26 cellular contexts compared by ENCODE assay signal in the genomic region with DNA sequence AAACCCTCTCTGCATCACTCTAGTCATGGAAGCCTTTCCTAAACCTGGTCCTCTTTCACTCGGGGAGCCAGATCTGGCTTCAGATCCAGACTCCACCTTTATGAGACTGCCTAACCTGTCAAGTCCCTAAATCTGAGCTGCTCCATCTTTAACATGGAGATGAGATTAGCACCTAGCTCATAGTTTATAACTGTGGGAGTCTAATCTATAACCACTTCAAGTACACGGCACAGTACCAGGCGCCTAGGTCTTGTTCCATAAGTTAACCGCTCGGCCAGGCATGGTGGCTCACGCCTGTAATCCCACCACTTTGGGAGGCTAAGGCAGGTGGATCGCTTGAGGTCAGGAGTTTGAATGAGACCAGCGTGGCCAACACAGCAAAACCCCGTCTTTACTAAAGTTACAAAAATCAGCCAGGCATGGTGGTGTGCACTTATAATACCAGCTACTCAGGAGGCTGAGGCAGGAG. TPM values are rescaled to one million over a fixed set of nuclear protein-coding genes. Genes with fewer than 3 reads are reported as not detected.
DNase-seq lines count a peak whose midpoint lies in the region; ATAC-seq, FAIRE-seq and TF ChIP-seq lines count a peak whose summit lies in the region.
"Had no signal": no experiment of that assay in that cellular context is flagged by ENCODE, and none has a peak within 500 bp of the region (broad histone marks: within the 10 kb centered on the region; RNA-seq: fewer than 3 reads in every experiment).

No MANE protein-coding gene starts in this region.

- peaks cover 37% of the 10 kb centered on the region for H3K4me1 Mint-ChIP-seq in endodermal cell
- H3K4me1 Mint-ChIP-seq in naive thymus-derived CD8-positive, alpha-beta T cell = peaks cover 0 to 2% (median 0%) of the 10 kb centered on the region in 4 donors
- H3K4me1 Mint-ChIP-seq in MCF 10A (ENCODE audit: insufficient read depth, unreplicated experiment) = no peaks in the 10 kb centered on the region
- H3K4me1 Mint-ChIP-seq in progenitor cell of endocrine pancreas (ENCODE audit: low read depth) = peaks cover 24% of the 10 kb centered on the region
- H3K4me1 Mint-ChIP-seq: memory B cell had no signal

- no peak; a peak in 1 of 5 replicates for TF ChIP-seq RAD21 in A549 (conservative IDR thresholded peaks at IDR 0.05 in 1 of 2, IDR thresholded peaks at IDR 0.05 in 1 of 2)

- 86% methylated on average over 9 of the region's 9 CpGs for whole genome bisulfite sequencing in A549 (ENCODE audit: missing lambda C conversion rate)
- WGBS in endodermal cell (ENCODE audit: insufficient coverage in 1 of 2, insufficient read length in 1 of 2), 2 experiments = 89 to 96% methylated on average over 9 of the region's 9 CpGs

- ATAC-seq in A549 = peak; percentile 11 to 14
- no peak for ATAC-seq in naive thymus-derived CD8-positive, alpha-beta T cell
- ATAC-seq: activated naive CD8-positive, alpha-beta T cell treated with anti-CD3 and anti-CD28 coated beads, Interleukin-2, amount 50 U/mL, for 24 hours; HCT116 had no signal

- H3F3A ChIP-seq in PC-9 (ENCODE audit: insufficient read depth, low read depth) = peaks cover 48% of the 10 kb centered on the region

- DNase-seq in A549 (ENCODE audit: low read depth in 1 of 2, low spot score in 1 of 2) = peak in 1 of 2 experiments; percentile 48
- no peak for DNase-seq in PC-9
- DNase-seq in endodermal cell = no peak
- DNase-seq in naive thymus-derived CD8-positive, alpha-beta T cell = no peak
- DNase-seq in MCF 10A (ENCODE audit: unreplicated experiment) = no peak
- no peak for DNase-seq in T-helper 2 cell
- no peak for DNase-seq in progenitor cell of endocrine pancreas (ENCODE audit: low spot score, unreplicated experiment)
- DNase-seq: activated CD4-positive, alpha-beta T cell treated with anti-CD3 and anti-CD28 coated beads, Interleukin-2, amount 50 U/mL, for 1 hour; activated CD8-positive, alpha-beta memory T cell treated with anti-CD3 and anti-CD28 coated beads, Interleukin-2, amount 50 U/mL, for 48 hours; activated effector memory CD4-positive, alpha-beta T cell treated with Interleukin-2 at 50 U/mL for 16 hours; activated naive CD8-positive, alpha-beta T cell treated with anti-CD3 and anti-CD28 coated beads, Interleukin-2, amount 50 U/mL, for 24 hours; Caco-2; dorsolateral prefrontal cortex; foreskin melanocyte; natural killer cell; NCI-H774; SHP77 treated with DMSO at 0.1 percent for 48 hours; stimulated activated CD4-positive, alpha-beta T cell treated with anti-CD3 and anti-CD28 coated beads, Interleukin-2, amount 100 ng/mL, for 48 hours; upper lobe of left lung had no signal

- no peaks in the 10 kb centered on the region for H3K9me3 ChIP-seq in A549
- no peaks in the 10 kb centered on the region for H3K9me3 ChIP-seq in PC-9 (ENCODE audit: insufficient read depth, low read depth)
- no peaks in the 10 kb centered on the region for H3K9me3 ChIP-seq in endodermal cell (ENCODE audit: control insufficient read depth, low read length)
- H3K9me3 ChIP-seq in muscle layer of colon (ENCODE audit: low read length) = no peaks in the 10 kb centered on the region
- H3K9me3 ChIP-seq: Caco-2, prostate gland, upper lobe of left lung had no signal

- H3K36me3 Mint-ChIP-seq in endodermal cell (ENCODE audit: low read depth) (peaks cover 23% of the 10 kb centered on the region), MCF 10A (ENCODE audit: insufficient read depth, unreplicated experiment) (peaks cover 25% of the 10 kb centered on the region), progenitor cell of endocrine pancreas (ENCODE audit: insufficient read depth) (peaks cover 12% of the 10 kb centered on the region)
- peaks cover 6 to 18% (median 18%) of the 10 kb centered on the region in 3 donors for H3K36me3 Mint-ChIP-seq in naive thymus-derived CD8-positive, alpha-beta T cell

- no peak overlapping the region for H3K9ac ChIP-seq in endodermal cell (ENCODE audit: extremely low read depth, low read length, poor library complexity, severe bottlenecking)
- no peak overlapping the region for H3K9ac ChIP-seq in muscle layer of colon (ENCODE audit: low read length)

- no peaks in the 10 kb centered on the region; the same call in 1 of the 2 replicates for H4K20me1 ChIP-seq in PC-9 (ENCODE audit: insufficient read depth)

- TF ChIP-seq POLR2A in A549 (IDR thresholded peaks at IDR 0.05; ENCODE audit: low read length) = no peak

- FAIRE-seq in A549 (lab: Jason Lieb, UNC) = no peak
- FAIRE-seq: bronchial epithelial cell, small intestine had no signal

- H3K27ac ChIP-seq in A549 = peak overlapping the region; percentile 3 to 51; a peak in 4 of 6 replicates
- no peak overlapping the region for H3K27ac ChIP-seq in PC-9
- H3K27ac ChIP-seq in endodermal cell (ENCODE audit: low read depth, low read length) = no peak overlapping the region
- peak overlapping the region; percentile 56 for H3K27ac ChIP-seq in muscle layer of colon (ENCODE audit: low read depth, low read length)
- H3K27ac ChIP-seq: prostate gland, upper lobe of left lung had no signal

- H3K4me3 ChIP-seq in A549 = no peak overlapping the region
- H3K4me3 ChIP-seq in PC-9 = no peak overlapping the region
- H3K4me3 ChIP-seq in endodermal cell (ENCODE audit: low read length) = no peak overlapping the region
- H3K4me3 ChIP-seq in muscle layer of colon (ENCODE audit: low read depth in 1 of 2, low read length in 2 of 2) = no peak overlapping the region
- H3K4me3 ChIP-seq: dorsolateral prefrontal cortex, prostate gland, upper lobe of left lung had no signal

- H3K4me3 Mint-ChIP-seq in endodermal cell = no peak overlapping the region
- no peak overlapping the region for H3K4me3 Mint-ChIP-seq in naive thymus-derived CD8-positive, alpha-beta T cell
- H3K4me3 Mint-ChIP-seq in MCF 10A (ENCODE audit: unreplicated experiment) = no peak overlapping the region
- H3K4me3 Mint-ChIP-seq in progenitor cell of endocrine pancreas (ENCODE audit: low read depth) = no peak overlapping the region
- H3K4me3 Mint-ChIP-seq: activated naive CD8-positive, alpha-beta T cell treated with anti-CD3 and anti-CD28 coated beads, Interleukin-2, amount 50 U/mL, for 24 hours; memory B cell; natural killer cell; stimulated activated naive CD8-positive, alpha-beta T cell treated with anti-CD3 and anti-CD28 coated beads, Interleukin-15, Interleukin-2, amounts not matched to agents 100 ng/mL and 50 ng/mL, for 24 hours had no signal

- H2AFZ ChIP-seq in PC-9 = no peak overlapping the region

- no peaks in the 10 kb centered on the region for H3K9me2 ChIP-seq in PC-9 (ENCODE audit: insufficient read depth)

- H3K36me3 ChIP-seq in PC-9 (ENCODE audit: low read depth) = peaks cover 11% of the 10 kb centered on the region; the same call in 1 of the 2 replicates
- H3K36me3 ChIP-seq in endodermal cell (ENCODE audit: control insufficient read depth, insufficient read depth, low read length) = peaks cover 37% of the 10 kb centered on the region
- peaks cover 37% of the 10 kb centered on the region for H3K36me3 ChIP-seq in muscle layer of colon (ENCODE audit: insufficient read depth, low read length)

- H3K27me3 ChIP-seq in PC-9 (ENCODE audit: insufficient read depth, low read depth) = no peaks in the 10 kb centered on the region
- H3K27me3 ChIP-seq in endodermal cell (ENCODE audit: control insufficient read depth, insufficient read depth, low read length, poor library complexity, severe bottlenecking) = no peaks in the 10 kb centered on the region
- no peaks in the 10 kb centered on the region for H3K27me3 ChIP-seq in muscle layer of colon (ENCODE audit: control insufficient read depth in 1 of 2, insufficient read depth in 2 of 2, low read length in 2 of 2)
- H3K27me3 ChIP-seq: dorsolateral prefrontal cortex, upper lobe of left lung had no signal

- H3K4me2 ChIP-seq in A549 (no peak overlapping the region), PC-9 (no peak overlapping the region)

- intact Hi-C loops in PC-9 (cut with micrococcal nuclease; ENCODE audit: unreplicated experiment) (no loop called here), MCF 10A (cut with micrococcal nuclease) (no loop called here)

- H3K4me1 ChIP-seq in A549 (peaks cover 56% of the 10 kb centered on the region), PC-9 (replicated peaks; ENCODE audit: insufficient read depth) (no peaks in the 10 kb centered on the region), endodermal cell (ENCODE audit: control insufficient read depth, insufficient read depth, low read length) (peaks cover 10% of the 10 kb centered on the region), muscle layer of colon (ENCODE audit: insufficient read depth, low read length) (peaks cover 58% of the 10 kb centered on the region)
- H3K4me1 ChIP-seq: prostate gland had no signal

- CTCF ChIA-PET in A549 (lab: Yijun Ruan, JAX) (interaction anchor here (0.6 to 50.6 kb wide), 4 partner anchors 6 to 225 kb away, joined by 3 to 1136 read pairs (median 570); a partner anchor contains a TSS), PC-9 (lab: Charles Lee) (interaction anchor here (0.6 kb wide), 1 partner anchor 152 kb away, joined by 3 read pairs; no protein-coding TSS in a partner anchor), MCF 10A (lab: Yijun Ruan, JAX) (interaction anchor here (0.8 to 0.9 kb wide), 2 partner anchors 16 to 293 kb away, joined by 4 to 6 read pairs; no protein-coding TSS in a partner anchor)

- TF ChIP-seq CTCF in A549 (IDR thresholded peaks at IDR 0.05) (no peak), PC-9 (conservative IDR thresholded peaks at IDR 0.05) (no peak), endodermal cell (conservative IDR thresholded peaks at IDR 0.05) (no peak), MCF 10A (IDR thresholded peaks at IDR 0.05; ENCODE audit: unreplicated experiment) (no peak), progenitor cell of endocrine pancreas (IDR thresholded peaks at IDR 0.05; ENCODE audit: unreplicated experiment) (no peak)

- H3K27me3 Mint-ChIP-seq in endodermal cell (ENCODE audit: insufficient read depth) = no peaks in the 10 kb centered on the region
- H3K27me3 Mint-ChIP-seq in naive thymus-derived CD8-positive, alpha-beta T cell = peaks cover 0 to 4% (median 2%) of the 10 kb centered on the region in 5 donors
- no peaks in the 10 kb centered on the region for H3K27me3 Mint-ChIP-seq in MCF 10A (ENCODE audit: insufficient read depth, unreplicated experiment)
- H3K27me3 Mint-ChIP-seq in progenitor cell of endocrine pancreas = peaks cover 9% of the 10 kb centered on the region
- H3K27me3 Mint-ChIP-seq: activated naive CD8-positive, alpha-beta T cell treated with anti-CD3 and anti-CD28 coated beads, Interleukin-2, amount 50 U/mL, for 24 hours; stimulated activated naive CD8-positive, alpha-beta T cell treated with anti-CD3 and anti-CD28 coated beads, Interleukin-15, Interleukin-2, amounts not matched to agents 100 ng/mL and 50 ng/mL, for 24 hours had no signal

- H3K27ac Mint-ChIP-seq in endodermal cell (peak overlapping the region; percentile 18), MCF 10A (ENCODE audit: low read depth, unreplicated experiment) (no peak overlapping the region), progenitor cell of endocrine pancreas (no peak overlapping the region)
- H3K27ac Mint-ChIP-seq in naive thymus-derived CD8-positive, alpha-beta T cell = no peak overlapping the region
- H3K27ac Mint-ChIP-seq: activated naive CD8-positive, alpha-beta T cell treated with anti-CD3 and anti-CD28 coated beads, Interleukin-2, amount 50 U/mL, for 24 hours; memory B cell; natural killer cell; stimulated activated naive CD8-positive, alpha-beta T cell treated with anti-CD3 and anti-CD28 coated beads, Interleukin-15, Interleukin-2, amounts not matched to agents 100 ng/mL and 50 ng/mL, for 24 hours had no signal

- TF ChIP-seq EP300 in A549 (IDR thresholded peaks at IDR 0.05) = no peak

- POLR2A ChIA-PET in A549 (lab: Yijun Ruan, JAX) = interaction anchor here (1.0 to 2.9 kb wide), 4 partner anchors 15 to 31 kb away, joined by 3 to 11 read pairs (median 4); a partner anchor contains a TSS
- POLR2A ChIA-PET in PC-9 (lab: Charles Lee; ENCODE audit: unreplicated experiment) = no interaction called here
- POLR2A ChIA-PET in naive thymus-derived CD8-positive, alpha-beta T cell (lab: Charles Lee) = no interaction called here
- POLR2A ChIA-PET in MCF 10A (lab: Yijun Ruan, JAX) = interaction anchor here (0.8 to 1.9 kb wide), 3 partner anchors 19 to 24 kb away, joined by 3 to 5 read pairs (median 5); no protein-coding TSS in a partner anchor

- H3K9me3 Mint-ChIP-seq in endodermal cell (no peaks in the 10 kb centered on the region), MCF 10A (ENCODE audit: unreplicated experiment) (no peaks in the 10 kb centered on the region), progenitor cell of endocrine pancreas (ENCODE audit: low read depth) (no peaks in the 10 kb centered on the region)
- no peaks in the 10 kb centered on the region for H3K9me3 Mint-ChIP-seq in naive thymus-derived CD8-positive, alpha-beta T cell
- H3K9me3 Mint-ChIP-seq: activated naive CD8-positive, alpha-beta T cell treated with anti-CD3 and anti-CD28 coated beads, Interleukin-2, amount 50 U/mL, for 24 hours; memory B cell; natural killer cell; stimulated activated naive CD8-positive, alpha-beta T cell treated with anti-CD3 and anti-CD28 coated beads, Interleukin-15, Interleukin-2, amounts not matched to agents 100 ng/mL and 50 ng/mL, for 24 hours had no signal

- BruUV-seq in PC-9 (replicated peaks; lab: Mats Ljungman, UMichigan) (TSS peak; percentile 15), MCF 10A (replicated peaks; lab: Mats Ljungman, UMichigan) (no TSS peak)

- H3K79me2 ChIP-seq in PC-9 (ENCODE audit: low read depth) = no peaks in the 10 kb centered on the region

RNA-seq across cellular contexts. Expression of a gene that starts 30.3 kb away (rescaled TPM):
- polyA plus RNA-seq in A549 (2011; rRNA removed) (777 and 894 TPM in 2 replicates), A549 (2017; fragmentation: RNase III; extraction: RNeasy Plus Mini Kit Qiagen cat#74134 plus additional on column Dnase treatment) (954 to 1,229 TPM (median 1,043 TPM) in 3 replicates)
- polyA plus RNA-seq in A549 (2012; cell fraction: cytosol; rRNA removed) = 824 and 915 TPM in 2 replicates
- 678 and 876 TPM in 2 replicates for polyA plus RNA-seq in A549 (2012; cell fraction: nucleus; rRNA removed)
- polyA minus RNA-seq in A549 (2011; rRNA and poly(A)+ RNA removed) = 537 and 670 TPM in 2 replicates
- total RNA-seq in PC-9 (2021) (174 and 225 TPM in 2 replicates), endodermal cell (100 to 1,000 TPM; 245 to 363 TPM), MCF 10A (2022) (67.8 and 70.4 TPM in 2 replicates), progenitor cell of endocrine pancreas (284 and 300 TPM in 2 replicates)
- 264 TPM for polyA plus RNA-seq in endodermal cell (2013, experiment 1 of 2)
- polyA plus RNA-seq in endodermal cell (2013, experiment 2 of 2) = 314 TPM
- total RNA-seq in naive thymus-derived CD8-positive, alpha-beta T cell = 10 to 100 TPM; 20.6 to 21.2 TPM
- 1 to 10 TPM; 5.1 to 6.0 (median 5.4) TPM for polyA plus RNA-seq in naive thymus-derived CD8-positive, alpha-beta T cell

RNA-seq across cellular contexts. Expression of a gene that starts 48.8 kb away (rescaled TPM):
- polyA plus RNA-seq in A549 (2011; rRNA removed) = 31.0 and 59.6 TPM in 2 replicates
- 27.8 and 29.8 TPM in 2 replicates for polyA plus RNA-seq in A549 (2012; cell fraction: cytosol; rRNA removed)
- 16.7 and 18.5 TPM in 2 replicates for polyA plus RNA-seq in A549 (2012; cell fraction: nucleus; rRNA removed)
- 56.5 to 69.8 TPM (median 56.7 TPM) in 3 replicates for polyA plus RNA-seq in A549 (2017; fragmentation: RNase III; extraction: RNeasy Plus Mini Kit Qiagen cat#74134 plus additional on column Dnase treatment)
- 8.8 and 9.4 TPM in 2 replicates for polyA minus RNA-seq in A549 (2011; rRNA and poly(A)+ RNA removed)
- total RNA-seq in PC-9 (2021) = 13.4 and 17.1 TPM in 2 replicates
- 10 to 100 TPM; 13.3 to 14.9 TPM for total RNA-seq in endodermal cell
- polyA plus RNA-seq in endodermal cell (2013, experiment 1 of 2) = 8.6 TPM
- polyA plus RNA-seq in endodermal cell (2013, experiment 2 of 2) = 10.1 TPM
- 10 to 100 TPM; 11.9 to 13.4 TPM for total RNA-seq in naive thymus-derived CD8-positive, alpha-beta T cell
- polyA plus RNA-seq in naive thymus-derived CD8-positive, alpha-beta T cell = 10 to 100 TPM in 1 of 3 donors, 1 to 10 TPM in 2; 7.6 to 10.3 (median 9.3) TPM
- 9.9 and 16.3 TPM in 2 replicates for total RNA-seq in MCF 10A (2022)
- 10.2 and 11.5 TPM in 2 replicates for total RNA-seq in progenitor cell of endocrine pancreas

Comparison
In these comparisons a context has a peak if more than half of its experiments do, and no peak if none do; other contexts are left out.
1. ATAC-seq: peak in A549 (2 of 2); none in naive thymus-derived CD8-positive, alpha-beta T cell (0 of 2).
2. H3K27ac ChIP-seq: peak in A549 (2 of 2) and muscle layer of colon (single experiment); none in PC-9 (single experiment) and endodermal cell (single experiment).
3. POLR2A ChIA-PET loops: an anchor here in A549 (1.0 to 2.9 kb wide) and MCF 10A (0.8 to 1.9 kb wide); none called in PC-9 and naive thymus-derived CD8-positive, alpha-beta T cell.